Comparison of ENCODE assay signal across 8 cellular contexts in the genomic region with DNA sequence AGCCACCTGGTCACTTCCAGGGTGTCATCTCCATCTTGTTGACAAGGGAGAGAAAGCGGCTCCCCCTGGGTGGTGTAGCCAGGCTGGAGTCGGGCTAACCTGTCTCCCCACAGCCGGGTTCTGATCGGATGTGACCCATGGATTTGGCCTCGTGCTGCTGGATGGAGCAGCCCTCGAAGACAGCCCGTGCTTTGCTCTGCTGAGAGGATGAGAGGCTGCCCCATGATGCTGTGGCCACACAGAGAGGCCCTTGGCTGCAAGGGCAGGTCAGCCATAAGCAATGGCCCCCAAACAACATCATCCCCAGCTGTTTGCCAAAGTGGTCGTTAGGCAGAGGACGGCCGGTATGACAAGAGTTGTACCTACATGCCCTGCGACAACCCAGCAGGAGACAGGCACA.
"Had no signal": no experiment of that assay in that cellular context is flagged by ENCODE, and none has a peak within 500 bp of the region (broad histone marks: within the 10 kb centered on the region; RNA-seq: fewer than 3 reads in every experiment).

No MANE protein-coding gene starts in this region.

- H3K9me3 Mint-ChIP-seq: activated T-helper 1 cell treated with anti-CD3 and anti-CD28 coated beads, Interleukin-12 subunit alpha, Interleukin-12 subunit beta, Interleukin-2, Interleukin-4 antibody, amounts not matched to agents 30 ng/mL and 10 ng/mL and 1 ng/mL, durations not matched to agents 14 hours and 24 hours and 36 hours; stimulated activated naive CD8-positive, alpha-beta T cell treated with anti-CD3 and anti-CD28 coated beads, Interleukin-15, Interleukin-2, amounts not matched to agents 100 ng/mL and 50 ng/mL, for 24 hours had no signal

- H3K4me1 Mint-ChIP-seq: activated naive CD4-positive, alpha-beta T cell treated with anti-CD3 and anti-CD28 coated beads, Interleukin-2, amount 10 ng/mL, durations not matched to agents 7 days and 5 days had no signal

- DNase-seq: activated CD4-positive, alpha-beta T cell treated with anti-CD3 and anti-CD28 coated beads, Interleukin-2, amount 50 U/mL, for 1 hour; small intestine had no signal

- H3K4me1 ChIP-seq: gastroesophageal sphincter had no signal

- H3K27me3 Mint-ChIP-seq: activated naive CD4-positive, alpha-beta T cell treated with anti-CD3 and anti-CD28 coated beads, Interleukin-2, amount 10 ng/mL, durations not matched to agents 7 days and 5 days; stimulated activated naive CD8-positive, alpha-beta T cell treated with anti-CD3 and anti-CD28 coated beads, Interleukin-15, Interleukin-2, amounts not matched to agents 100 ng/mL and 50 ng/mL, for 24 hours had no signal

- H3K4me3 Mint-ChIP-seq: activated naive CD4-positive, alpha-beta T cell treated with anti-CD3 and anti-CD28 coated beads, Interleukin-2, amount 10 ng/mL, durations not matched to agents 7 days and 5 days; activated T-helper 1 cell treated with anti-CD3 and anti-CD28 coated beads, Interleukin-12 subunit alpha, Interleukin-12 subunit beta, Interleukin-2, Interleukin-4 antibody, amounts not matched to agents 30 ng/mL and 10 ng/mL and 1 ng/mL, durations not matched to agents 14 hours and 24 hours and 36 hours; stimulated activated naive CD8-positive, alpha-beta T cell treated with anti-CD3 and anti-CD28 coated beads, Interleukin-15, Interleukin-2, amounts not matched to agents 100 ng/mL and 50 ng/mL, for 24 hours had no signal

- H3K27ac ChIP-seq: gastroesophageal sphincter, hepatocyte, SK-N-MC had no signal

- H3K27ac Mint-ChIP-seq: activated naive CD4-positive, alpha-beta T cell treated with anti-CD3 and anti-CD28 coated beads, Interleukin-2, amount 10 ng/mL, durations not matched to agents 7 days and 5 days; activated T-helper 1 cell treated with anti-CD3 and anti-CD28 coated beads, Interleukin-12 subunit alpha, Interleukin-12 subunit beta, Interleukin-2, Interleukin-4 antibody, amounts not matched to agents 30 ng/mL and 10 ng/mL and 1 ng/mL, durations not matched to agents 14 hours and 24 hours and 36 hours; stimulated activated naive CD8-positive, alpha-beta T cell treated with anti-CD3 and anti-CD28 coated beads, Interleukin-15, Interleukin-2, amounts not matched to agents 100 ng/mL and 50 ng/mL, for 24 hours had no signal

- H3K36me3 Mint-ChIP-seq: activated naive CD4-positive, alpha-beta T cell treated with anti-CD3 and anti-CD28 coated beads, Interleukin-2, amount 10 ng/mL, durations not matched to agents 7 days and 5 days had no signal

- ATAC-seq: gastroesophageal sphincter had no signal

- H3K36me3 ChIP-seq: gastroesophageal sphincter had no signal

- H3K4me3 ChIP-seq: gastroesophageal sphincter, hepatocyte, SK-N-MC had no signal

- H3K9me3 ChIP-seq: gastroesophageal sphincter had no signal
